In the genomic region with DNA sequence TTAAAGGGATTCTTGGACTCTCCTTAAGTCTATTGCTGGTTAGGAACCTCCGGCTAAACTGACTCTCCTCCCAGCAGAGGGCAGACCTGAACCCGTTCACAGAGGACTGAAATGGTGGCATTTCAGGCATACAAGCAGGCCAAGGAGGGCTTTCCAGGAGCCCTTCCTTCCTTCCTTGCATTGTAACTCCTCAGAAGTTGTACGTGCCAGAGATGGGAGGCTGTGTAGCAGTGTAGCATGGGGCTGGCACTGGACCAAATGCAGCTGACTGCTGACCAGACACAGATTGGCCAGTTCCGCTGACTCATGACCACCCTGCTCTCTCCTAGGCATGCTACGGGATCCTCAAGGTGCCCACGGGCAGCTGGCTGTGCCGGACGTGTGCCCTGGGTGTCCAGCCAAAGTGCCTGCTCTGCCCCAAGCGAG, we compare ENCODE assay signal across 8 cellular contexts. TPM values are rescaled to one million over a fixed set of nuclear protein-coding genes. Genes with fewer than 3 reads are reported as not detected.
A peak's percentile ranks its signal among the peaks of the same experiment; 100 is the strongest.
DNase-seq lines count a peak whose midpoint lies in the region; ATAC-seq and TF ChIP-seq lines count a peak whose summit lies in the region.

No MANE protein-coding gene starts in this region.

- no peak overlapping the region for H3K27ac Mint-ChIP-seq in neural crest cell (ENCODE audit: unreplicated experiment)

- no peaks in the 10 kb centered on the region for H3K27me3 Mint-ChIP-seq in neural crest cell (ENCODE audit: low read depth)

- no peaks in the 10 kb centered on the region for H3K36me3 ChIP-seq in KMS-11 (ENCODE audit: insufficient read depth)

- no peak overlapping the region for H3K27ac ChIP-seq in KMS-11

- no peaks in the 10 kb centered on the region for H3K79me2 ChIP-seq in KMS-11 (ENCODE audit: insufficient read depth, low read depth)

- H3K4me3 Mint-ChIP-seq in neural crest cell, result no peak overlapping the region

- H3K4me2 ChIP-seq in KMS-11, result no peak overlapping the region

- no peak overlapping the region for H2AFZ ChIP-seq in KMS-11 (ENCODE audit: low read depth)

- no peaks in the 10 kb centered on the region for H3K27me3 ChIP-seq in KMS-11 (ENCODE audit: insufficient read depth, low read depth)

- H3K9me3 Mint-ChIP-seq in neural crest cell, result no peaks in the 10 kb centered on the region

- TF ChIP-seq CTCF in KMS-11 (conservative IDR thresholded peaks at IDR 0.05; ENCODE audit: low read depth, low read length), result peak; percentile 50
- peak; percentile 47 for TF ChIP-seq CTCF in neural crest cell (conservative IDR thresholded peaks at IDR 0.05)

- no peak overlapping the region for H3K4me3 ChIP-seq in KMS-11 (IDR thresholded peaks at IDR 0.05; ENCODE audit: insufficient read depth, low read depth, low read length)

- peaks cover 2% of the 10 kb centered on the region for H3K4me1 ChIP-seq in KMS-11 (ENCODE audit: low read depth, poor library complexity, severe bottlenecking)

- H4K20me1 ChIP-seq in KMS-11 (ENCODE audit: insufficient read depth), result no peaks in the 10 kb centered on the region

- no peaks in the 10 kb centered on the region for H3K36me3 Mint-ChIP-seq in neural crest cell (ENCODE audit: low read depth)

- peak; percentile 68 for DNase-seq in EH (ENCODE audit: low read depth)
- DNase-seq in dedifferentiated amniotic fluid mesenchymal stem cell (ENCODE audit: extremely low spot score), result peak; percentile 29
- DNase-seq in neural crest cell (ENCODE audit: low read depth, low spot score), result peak; percentile 41
- DNase-seq in hippocampal formation (lab: John Stamatoyannopoulos, UW), result no peak
- DNase-seq in NCI-H2107 (lab: John Stamatoyannopoulos, UW), result no peak

- peaks cover 2% of the 10 kb centered on the region for H3K4me1 Mint-ChIP-seq in neural crest cell

- H3K9ac ChIP-seq in KMS-11, result no peak overlapping the region

- ATAC-seq in HG03196 (IDR thresholded peaks at IDR 0.05; ENCODE audit: unreplicated experiment), result no peak
- ATAC-seq in HG03460 (IDR thresholded peaks at IDR 0.05; ENCODE audit: unreplicated experiment), result no peak

RNA-seq across cellular contexts. Expression of a gene that starts 36.4 kb away (rescaled TPM):
- 2.1 and 2.4 TPM in 2 replicates for total RNA-seq in neural crest cell

Comparison
In these comparisons a context has a peak if more than half of its experiments do, and no peak if none do; other contexts are left out.
1. DNase-seq: peak in EH (single experiment), dedifferentiated amniotic fluid mesenchymal stem cell (single experiment) and neural crest cell (single experiment); none in hippocampal formation (0 of 2) and NCI-H2107 (single experiment).